In the genomic region with DNA sequence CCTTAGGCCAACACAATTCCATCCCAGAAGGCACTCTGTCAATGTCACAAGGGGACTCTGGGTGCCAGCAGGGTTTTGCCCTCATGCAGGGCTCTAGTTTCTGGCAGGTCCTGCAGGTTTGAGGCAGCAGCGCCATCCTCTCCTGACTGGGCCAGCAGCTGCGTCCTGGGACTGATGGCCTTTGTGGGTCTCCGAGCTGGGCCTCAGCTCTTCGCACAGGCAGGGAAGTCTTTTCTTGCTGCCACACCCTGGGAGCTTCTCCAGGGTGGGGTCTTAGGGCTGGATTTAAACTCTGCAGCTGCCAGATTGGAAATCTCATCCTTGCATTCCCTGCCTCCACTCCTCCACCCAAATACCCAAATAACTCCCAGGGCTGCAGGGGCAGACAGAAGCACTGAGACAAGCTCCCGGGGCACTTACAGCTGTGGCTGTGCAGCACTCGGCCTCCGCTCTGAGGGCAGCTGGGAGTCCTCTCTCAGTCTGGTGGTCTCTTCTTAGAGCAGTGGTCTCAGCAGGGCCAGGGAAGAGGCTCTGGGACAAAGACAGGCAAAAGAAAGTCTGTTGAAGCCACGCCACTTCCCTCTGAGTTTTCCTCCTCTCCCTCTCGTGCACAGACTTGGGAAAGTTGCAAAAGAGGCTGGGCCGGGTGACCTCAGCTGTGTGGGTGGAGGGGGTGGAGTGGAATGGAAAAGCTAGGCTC, we compare ENCODE assay signal across 8 cellular contexts. TPM values are rescaled to one million over a fixed set of nuclear protein-coding genes. Genes with fewer than 3 reads are reported as not detected.
DNase-seq lines count a peak whose midpoint lies in the region; ATAC-seq and TF ChIP-seq lines count a peak whose summit lies in the region.

A gene with protein sequence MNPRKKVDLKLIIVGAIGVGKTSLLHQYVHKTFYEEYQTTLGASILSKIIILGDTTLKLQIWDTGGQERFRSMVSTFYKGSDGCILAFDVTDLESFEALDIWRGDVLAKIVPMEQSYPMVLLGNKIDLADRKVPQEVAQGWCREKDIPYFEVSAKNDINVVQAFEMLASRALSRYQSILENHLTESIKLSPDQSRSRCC (minus strand): TSS at position 563 of the 700 bp plus-strand sequence. CDS start 9,260 bp downstream, outside the sequence.

- peak within 1 kb of the TSS; percentile 10 to 80 (median 62) for H3K27ac ChIP-seq in heart right ventricle

- peak within 1 kb of the TSS in 9 of 10 donors; percentile 24 to 59 (median 45) for H3K4me3 ChIP-seq in heart right ventricle

- no peaks in the 10 kb centered on the region for H3K36me3 Mint-ChIP-seq in activated T-helper 1 cell treated with anti-CD3 and anti-CD28 coated beads, Interleukin-12 subunit alpha, Interleukin-12 subunit beta, Interleukin-2, Interleukin-4 antibody, amounts not matched to agents 30 ng/mL and 10 ng/mL and 1 ng/mL, durations not matched to agents 14 hours and 24 hours and 36 hours (ENCODE audit: low read depth)

- no peaks in the 10 kb centered on the region for H3K9me3 Mint-ChIP-seq in activated T-helper 1 cell treated with anti-CD3 and anti-CD28 coated beads, Interleukin-12 subunit alpha, Interleukin-12 subunit beta, Interleukin-2, Interleukin-4 antibody, amounts not matched to agents 30 ng/mL and 10 ng/mL and 1 ng/mL, durations not matched to agents 14 hours and 24 hours and 36 hours

- H3K9me3 ChIP-seq in heart right ventricle: no peaks in the 10 kb centered on the region

- H3K27me3 Mint-ChIP-seq in activated T-helper 1 cell treated with anti-CD3 and anti-CD28 coated beads, Interleukin-12 subunit alpha, Interleukin-12 subunit beta, Interleukin-2, Interleukin-4 antibody, amounts not matched to agents 30 ng/mL and 10 ng/mL and 1 ng/mL, durations not matched to agents 14 hours and 24 hours and 36 hours (ENCODE audit: insufficient read depth): no peaks in the 10 kb centered on the region

- CTCF ChIA-PET in HEK293T (lab: Yijun Ruan, JAX): interaction anchor here (1.1 kb wide), 1 partner anchor 25 kb away, joined by 3 read pairs; no protein-coding TSS in a partner anchor

- WGBS in heart right ventricle, 2 donors: 43 to 46% methylated on average over 10 of the region's 10 CpGs

- DNase-seq in GM04504 (ENCODE audit: low read depth) (peak; percentile 50), heart right ventricle (peak; percentile 47 to 53), sciatic nerve (ENCODE audit: low spot score) (peak; percentile 85), NCI-H526 (lab: John Stamatoyannopoulos, UW) (no peak), HEK293T (ENCODE audit: extremely low spot score) (no peak), HuH-7.5 (ENCODE audit: low spot score) (no peak)
- no peak for DNase-seq in activated T-helper 1 cell treated with anti-CD3 and anti-CD28 coated beads, Interleukin-12 subunit alpha, Interleukin-12 subunit beta, Interleukin-2, Interleukin-4 antibody, amounts not matched to agents 30 ng/mL and 10 ng/mL and 1 ng/mL, durations not matched to agents 14 hours and 24 hours and 36 hours (ENCODE audit: low spot score)

- peaks cover 35% of the 10 kb centered on the region for H3K4me1 Mint-ChIP-seq in activated T-helper 1 cell treated with anti-CD3 and anti-CD28 coated beads, Interleukin-12 subunit alpha, Interleukin-12 subunit beta, Interleukin-2, Interleukin-4 antibody, amounts not matched to agents 30 ng/mL and 10 ng/mL and 1 ng/mL, durations not matched to agents 14 hours and 24 hours and 36 hours (ENCODE audit: low read depth)

- no peaks in the 10 kb centered on the region for H3K36me3 ChIP-seq in heart right ventricle

- intact Hi-C loops in activated T-helper 1 cell treated with anti-CD3 and anti-CD28 coated beads, Interleukin-12 subunit alpha, Interleukin-12 subunit beta, Interleukin-2, Interleukin-4 antibody, amounts not matched to agents 30 ng/mL and 10 ng/mL and 1 ng/mL, durations not matched to agents 14 hours and 24 hours and 36 hours (cut with micrococcal nuclease): loop anchor here (5.0 kb wide), 1 partner anchor 49 kb away; the partner anchor contains the start of gene RHEX
- intact Hi-C loops in heart right ventricle (cut with DNase I) (no loop called here), sciatic nerve (cut with DNase I) (no loop called here)

- no peaks in the 10 kb centered on the region for H3K27me3 ChIP-seq in heart right ventricle

- no peak within 1 kb of the TSS for H3K4me3 Mint-ChIP-seq in activated T-helper 1 cell treated with anti-CD3 and anti-CD28 coated beads, Interleukin-12 subunit alpha, Interleukin-12 subunit beta, Interleukin-2, Interleukin-4 antibody, amounts not matched to agents 30 ng/mL and 10 ng/mL and 1 ng/mL, durations not matched to agents 14 hours and 24 hours and 36 hours

- peak within 1 kb of the TSS; percentile 0 for H3K27ac Mint-ChIP-seq in activated T-helper 1 cell treated with anti-CD3 and anti-CD28 coated beads, Interleukin-12 subunit alpha, Interleukin-12 subunit beta, Interleukin-2, Interleukin-4 antibody, amounts not matched to agents 30 ng/mL and 10 ng/mL and 1 ng/mL, durations not matched to agents 14 hours and 24 hours and 36 hours

- POLR2A ChIA-PET in HEK293T (lab: Yijun Ruan, JAX): no interaction called here

- peak; percentile 64 to 86 (median 78) for ATAC-seq in heart right ventricle
- ATAC-seq in sciatic nerve: peak; percentile 89
- no peak for ATAC-seq in GM21576 (IDR thresholded peaks at IDR 0.05; ENCODE audit: unreplicated experiment)

- TF ChIP-seq CTCF in heart right ventricle (IDR thresholded peaks at IDR 0.05): no peak

- H3K4me1 ChIP-seq in heart right ventricle: peaks cover 0 to 65% (median 22%) of the 10 kb centered on the region in 9 donors

TF ChIP-seq in HEK293T, 16 proteins besides CTCF, POLR2A, EP300 and RAD21:
- TF ChIP-seq FOXM1 (IDR thresholded peaks at IDR 0.05; ENCODE audit: borderline replicate concordance) (no peak), NFRKB (IDR thresholded peaks at IDR 0.05) (no peak), SP1 (IDR thresholded peaks at IDR 0.05) (no peak), SUZ12 (IDR thresholded peaks at IDR 0.05) (no peak), CTBP1 (IDR thresholded peaks at IDR 0.05; ENCODE audit: borderline replicate concordance) (no peak), FOXA1 (IDR thresholded peaks at IDR 0.05) (no peak), ARNT (IDR thresholded peaks at IDR 0.05) (no peak), HDGF (IDR thresholded peaks at IDR 0.05; ENCODE audit: borderline replicate concordance) (no peak), ZNF384 (IDR thresholded peaks at IDR 0.05) (no peak), BHLHE40 (IDR thresholded peaks at IDR 0.05; ENCODE audit: borderline replicate concordance) (no peak), LEF1 (IDR thresholded peaks at IDR 0.05; ENCODE audit: borderline replicate concordance) (no peak), L3MBTL2 (conservative IDR thresholded peaks at IDR 0.05) (no peak), ELF4 (IDR thresholded peaks at IDR 0.05) (no peak), TARDBP (IDR thresholded peaks at IDR 0.05) (no peak), FOXK2 (IDR thresholded peaks at IDR 0.05) (no peak)
- TF ChIP-seq, protein P1, sequence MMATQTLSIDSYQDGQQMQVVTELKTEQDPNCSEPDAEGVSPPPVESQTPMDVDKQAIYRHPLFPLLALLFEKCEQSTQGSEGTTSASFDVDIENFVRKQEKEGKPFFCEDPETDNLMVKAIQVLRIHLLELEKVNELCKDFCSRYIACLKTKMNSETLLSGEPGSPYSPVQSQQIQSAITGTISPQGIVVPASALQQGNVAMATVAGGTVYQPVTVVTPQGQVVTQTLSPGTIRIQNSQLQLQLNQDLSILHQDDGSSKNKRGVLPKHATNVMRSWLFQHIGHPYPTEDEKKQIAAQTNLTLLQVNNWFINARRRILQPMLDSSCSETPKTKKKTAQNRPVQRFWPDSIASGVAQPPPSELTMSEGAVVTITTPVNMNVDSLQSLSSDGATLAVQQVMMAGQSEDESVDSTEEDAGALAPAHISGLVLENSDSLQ (IDR thresholded peaks at IDR 0.05): no peak

RNA-seq across cellular contexts. Expression of the gene that starts here (rescaled TPM):
- not detected in 2 replicates for total RNA-seq in activated T-helper 1 cell treated with anti-CD3 and anti-CD28 coated beads, Interleukin-12 subunit alpha, Interleukin-12 subunit beta, Interleukin-2, Interleukin-4 antibody, amounts not matched to agents 30 ng/mL and 10 ng/mL and 1 ng/mL, durations not matched to agents 14 hours and 24 hours and 36 hours
- total RNA-seq in heart right ventricle (1 to 10 TPM in 8 of 10 donors, under 1 TPM in 2; 0.49 to 4.0 (median 1.4) TPM), sciatic nerve (5.1 TPM)
- polyA plus RNA-seq in heart right ventricle: 1 to 10 TPM in 1 of 2 donors, under 1 TPM in 1; 0.74 to 1.1 TPM

Comparison
In these comparisons a context has a peak if more than half of its experiments do, and no peak if none do; other contexts are left out.
1. DNase-seq: peak in GM04504 (single experiment), heart right ventricle (2 of 2) and sciatic nerve (single experiment); none in activated T-helper 1 cell treated with anti-CD3 and anti-CD28 coated beads, Interleukin-12 subunit alpha, Interleukin-12 subunit beta, Interleukin-2, Interleukin-4 antibody, amounts not matched to agents 30 ng/mL and 10 ng/mL and 1 ng/mL, durations not matched to agents 14 hours and 24 hours and 36 hours (single experiment), NCI-H526 (0 of 2), HEK293T (single experiment) and HuH-7.5 (single experiment).